ENCODE assay signal across 29 cellular contexts in genomic region chr6:125951323-125951722, GRCh38.
"Had no signal": no experiment of that assay in that cellular context is flagged by ENCODE, and none has a peak within 500 bp of the region (broad histone marks: within the 10 kb centered on the region; RNA-seq: fewer than 3 reads in every experiment).

No MANE protein-coding gene starts in this region.

- DNase-seq: activated CD4-positive, alpha-beta T cell treated with anti-CD3 and anti-CD28 coated beads for 48 hours; activated CD4-positive, alpha-beta T cell treated with anti-CD3 and anti-CD28 coated beads, Interleukin-2, amount 50 U/mL, for 48 hours; activated CD4-positive, CD25-positive, alpha-beta regulatory T cell treated with anti-CD3 and anti-CD28 coated beads, Interleukin-2, amount 50 U/mL, for 72 hours; activated CD8-positive, alpha-beta memory T cell treated with anti-CD3 and anti-CD28 coated beads, Interleukin-2, amount 10 ng/mL, durations not matched to agents 7 days and 5 days; activated gamma-delta T cell; activated naive CD4-positive, alpha-beta T cell treated with anti-CD3 and anti-CD28 coated beads for 36 hours; activated T-cell treated with anti-CD3 and anti-CD28 coated beads, Interleukin-2, amount 50 U/mL, for 4 hours; amygdala; MG63; MV-4-11; NCI-H1092 treated with DMSO at 0.1 percent for 48 hours; NCI-H1417 treated with DMSO at 0.1 percent for 48 hours; NCI-H1694; NCI-H2029; NCI-H2107; NCI-H2171 treated with DMSO at 0.1 percent for 48 hours; NCI-H226; NCI-H526; NCI-H774; SHP77 treated with DMSO at 0.1 percent for 48 hours; T-helper 17 cell; T-helper 9 cell had no signal

- H3K4me3 Mint-ChIP-seq: activated CD8-positive, alpha-beta memory T cell treated with anti-CD3 and anti-CD28 coated beads, Interleukin-2, amount 10 ng/mL, durations not matched to agents 7 days and 5 days; activated naive CD4-positive, alpha-beta T cell treated with anti-CD3 and anti-CD28 coated beads for 36 hours; activated naive CD8-positive, alpha-beta T cell; activated T-cell treated with anti-CD3 and anti-CD28 coated beads, Interleukin-2, amount 50 U/mL, for 4 hours; activated T-helper 17 cell treated with anti-CD3 and anti-CD28 coated beads, Interleukin-2, amount 50 U/mL, for 72 hours; central memory CD8-positive, alpha-beta T cell; T-helper 17 cell; WTC11 had no signal

- FAIRE-seq: astrocyte had no signal

- H3K9me3 ChIP-seq: MG63 had no signal

- H3K27ac Mint-ChIP-seq: activated CD8-positive, alpha-beta memory T cell treated with anti-CD3 and anti-CD28 coated beads, Interleukin-2, amount 10 ng/mL, durations not matched to agents 7 days and 5 days; activated naive CD4-positive, alpha-beta T cell treated with anti-CD3 and anti-CD28 coated beads for 36 hours; activated naive CD8-positive, alpha-beta T cell; activated T-helper 17 cell treated with anti-CD3 and anti-CD28 coated beads, Interleukin-2, amount 50 U/mL, for 72 hours; brain; T-helper 17 cell; WTC11 had no signal

- H3K36me3 ChIP-seq: MG63 had no signal

- H3K27ac ChIP-seq: PC-9 had no signal

- H3K27me3 ChIP-seq: MG63 had no signal

- H3K4me3 ChIP-seq: MG63, PC-9 had no signal

- H3K4me2 ChIP-seq: PC-9 had no signal

- H3K4me1 Mint-ChIP-seq: brain; central memory CD8-positive, alpha-beta T cell had no signal

- H3K36me3 Mint-ChIP-seq: activated CD8-positive, alpha-beta memory T cell treated with anti-CD3 and anti-CD28 coated beads, Interleukin-2, amount 10 ng/mL, durations not matched to agents 7 days and 5 days; activated naive CD8-positive, alpha-beta T cell; brain had no signal

- H3K9me3 Mint-ChIP-seq: activated naive CD4-positive, alpha-beta T cell treated with anti-CD3 and anti-CD28 coated beads for 36 hours; activated T-cell treated with anti-CD3 and anti-CD28 coated beads, Interleukin-2, amount 50 U/mL, for 4 hours; activated T-helper 17 cell treated with anti-CD3 and anti-CD28 coated beads, Interleukin-2, amount 50 U/mL, for 72 hours; central memory CD8-positive, alpha-beta T cell had no signal

- H2AFZ ChIP-seq: PC-9 had no signal

- ATAC-seq: activated CD8-positive, alpha-beta memory T cell treated with anti-CD3 and anti-CD28 coated beads, Interleukin-2, amount 10 ng/mL, durations not matched to agents 7 days and 5 days; activated T-cell treated with anti-CD3 and anti-CD28 coated beads, Interleukin-2, amount 50 U/mL, for 4 hours; activated T-helper 17 cell treated with anti-CD3 and anti-CD28 coated beads, Interleukin-2, amount 50 U/mL, for 72 hours; T-helper 17 cell; WTC11 had no signal
